In genomic region chr6:168060521-168060931, GRCh38 we compare ENCODE assay signal across 8 cellular contexts. TPM values are rescaled to one million over a fixed set of nuclear protein-coding genes. Genes with fewer than 3 reads are reported as not detected.
DNase-seq lines count a peak whose midpoint lies in the region; ATAC-seq and TF ChIP-seq lines count a peak whose summit lies in the region.

No MANE protein-coding gene starts in this region.

- peak; percentile 73 for TF ChIP-seq CTCF in progenitor cell of endocrine pancreas (IDR thresholded peaks at IDR 0.05; ENCODE audit: unreplicated experiment)

- no peak overlapping the region for H3K4me3 Mint-ChIP-seq in progenitor cell of endocrine pancreas (ENCODE audit: low read depth)
- H3K4me3 Mint-ChIP-seq in activated T-helper 2 cell treated with anti-CD3 and anti-CD28 coated beads, Interferon-gamma antibody, Interleukin-2, Interleukin-4, amounts not matched to agents 10 μg/mL and 5 μg/mL and 100 μg/mL, durations not matched to agents 14 hours and 24 hours and 36 hours (ENCODE audit: low read depth) = no peak overlapping the region

- H3K27ac Mint-ChIP-seq in progenitor cell of endocrine pancreas = no peak overlapping the region
- H3K27ac Mint-ChIP-seq in activated T-helper 2 cell treated with anti-CD3 and anti-CD28 coated beads, Interferon-gamma antibody, Interleukin-2, Interleukin-4, amounts not matched to agents 10 μg/mL and 5 μg/mL and 100 μg/mL, durations not matched to agents 14 hours and 24 hours and 36 hours = no peak overlapping the region

- no peaks in the 10 kb centered on the region for H3K4me1 Mint-ChIP-seq in progenitor cell of endocrine pancreas (ENCODE audit: low read depth)
- H3K4me1 Mint-ChIP-seq in activated T-helper 2 cell treated with anti-CD3 and anti-CD28 coated beads, Interferon-gamma antibody, Interleukin-2, Interleukin-4, amounts not matched to agents 10 μg/mL and 5 μg/mL and 100 μg/mL, durations not matched to agents 14 hours and 24 hours and 36 hours (ENCODE audit: low read depth) = no peaks in the 10 kb centered on the region

- peak; percentile 69 for DNase-seq in GM03348 (ENCODE audit: low spot score)
- peak; percentile 57 for DNase-seq in RPMI7951 (ENCODE audit: low read depth)
- peak; percentile 33 for DNase-seq in glomerular visceral epithelial cell (ENCODE audit: extremely low spot score)
- DNase-seq in progenitor cell of endocrine pancreas (ENCODE audit: low spot score, unreplicated experiment) = peak; percentile 44
- no peak for DNase-seq in activated T-helper 2 cell treated with anti-CD3 and anti-CD28 coated beads, Interferon-gamma antibody, Interleukin-2, Interleukin-4, amounts not matched to agents 10 μg/mL and 5 μg/mL and 100 μg/mL, durations not matched to agents 14 hours and 24 hours and 36 hours (ENCODE audit: low spot score)
- DNase-seq in stimulated activated naive CD4-positive, alpha-beta T cell (lab: John Stamatoyannopoulos, UW) = no peak
- no peak for DNase-seq in stimulated activated naive CD4-positive, alpha-beta T cell treated with Interleukin-2 at 50 U/mL for 16 hours (lab: John Stamatoyannopoulos, UW)

- no peaks in the 10 kb centered on the region for H3K27me3 Mint-ChIP-seq in progenitor cell of endocrine pancreas
- no peaks in the 10 kb centered on the region for H3K27me3 Mint-ChIP-seq in activated T-helper 2 cell treated with anti-CD3 and anti-CD28 coated beads, Interferon-gamma antibody, Interleukin-2, Interleukin-4, amounts not matched to agents 10 μg/mL and 5 μg/mL and 100 μg/mL, durations not matched to agents 14 hours and 24 hours and 36 hours (ENCODE audit: low read depth)

- ATAC-seq in GM19452 (IDR thresholded peaks at IDR 0.05; ENCODE audit: unreplicated experiment) = no peak

- intact Hi-C loops in activated T-helper 2 cell treated with anti-CD3 and anti-CD28 coated beads, Interferon-gamma antibody, Interleukin-2, Interleukin-4, amounts not matched to agents 10 μg/mL and 5 μg/mL and 100 μg/mL, durations not matched to agents 14 hours and 24 hours and 36 hours (cut with micrococcal nuclease) = no loop called here

- H3K36me3 Mint-ChIP-seq in progenitor cell of endocrine pancreas (ENCODE audit: insufficient read depth) = no peaks in the 10 kb centered on the region
- no peaks in the 10 kb centered on the region for H3K36me3 Mint-ChIP-seq in activated T-helper 2 cell treated with anti-CD3 and anti-CD28 coated beads, Interferon-gamma antibody, Interleukin-2, Interleukin-4, amounts not matched to agents 10 μg/mL and 5 μg/mL and 100 μg/mL, durations not matched to agents 14 hours and 24 hours and 36 hours (ENCODE audit: low read depth)

- no peaks in the 10 kb centered on the region for H3K9me3 Mint-ChIP-seq in progenitor cell of endocrine pancreas (ENCODE audit: low read depth)
- H3K9me3 Mint-ChIP-seq in activated T-helper 2 cell treated with anti-CD3 and anti-CD28 coated beads, Interferon-gamma antibody, Interleukin-2, Interleukin-4, amounts not matched to agents 10 μg/mL and 5 μg/mL and 100 μg/mL, durations not matched to agents 14 hours and 24 hours and 36 hours = no peaks in the 10 kb centered on the region

RNA-seq across cellular contexts. Expression of gene FRMD1, which starts 18.5 kb away (rescaled TPM):
- not detected in 2 replicates for total RNA-seq in RPMI7951 (2014; rRNA removed; shearing (Covaris generic))
- total RNA-seq in progenitor cell of endocrine pancreas = not detected in 2 replicates
- not detected in 2 replicates for total RNA-seq in activated T-helper 2 cell treated with anti-CD3 and anti-CD28 coated beads, Interferon-gamma antibody, Interleukin-2, Interleukin-4, amounts not matched to agents 10 μg/mL and 5 μg/mL and 100 μg/mL, durations not matched to agents 14 hours and 24 hours and 36 hours

Comparison
In these comparisons a context has a peak if more than half of its experiments do, and no peak if none do; other contexts are left out.
1. DNase-seq: peak in GM03348 (single experiment), RPMI7951 (single experiment), glomerular visceral epithelial cell (single experiment) and progenitor cell of endocrine pancreas (single experiment); none in activated T-helper 2 cell treated with anti-CD3 and anti-CD28 coated beads, Interferon-gamma antibody, Interleukin-2, Interleukin-4, amounts not matched to agents 10 μg/mL and 5 μg/mL and 100 μg/mL, durations not matched to agents 14 hours and 24 hours and 36 hours (single experiment), stimulated activated naive CD4-positive, alpha-beta T cell (0 of 6) and stimulated activated naive CD4-positive, alpha-beta T cell treated with Interleukin-2 at 50 U/mL for 16 hours (single experiment).